9 cellular contexts compared by ENCODE assay signal in the genomic region with DNA sequence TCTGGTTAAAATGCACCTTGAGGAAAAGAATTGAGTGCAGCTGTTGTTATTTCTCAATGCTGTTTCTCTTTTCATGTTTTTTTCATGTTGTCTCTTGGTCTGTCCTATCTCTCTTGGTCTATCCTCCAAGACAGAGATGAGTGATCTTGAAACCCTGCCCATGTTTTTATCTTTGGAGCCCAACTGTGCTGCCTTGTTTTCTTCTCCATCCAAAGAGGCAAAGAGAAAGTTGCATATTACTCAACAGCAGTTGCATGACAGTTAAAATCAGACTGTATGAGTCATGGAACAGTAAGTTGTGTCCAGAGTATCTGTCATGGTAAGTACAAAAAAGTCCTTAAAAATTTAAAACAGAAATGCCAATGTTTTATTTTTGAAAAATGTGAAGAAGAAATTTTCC. TPM values are rescaled to one million over a fixed set of nuclear protein-coding genes. Genes with fewer than 3 reads are reported as not detected.
DNase-seq lines count a peak whose midpoint lies in the region; ATAC-seq, FAIRE-seq and TF ChIP-seq lines count a peak whose summit lies in the region.
"Had no signal": no experiment of that assay in that cellular context is flagged by ENCODE, and none has a peak within 500 bp of the region (broad histone marks: within the 10 kb centered on the region; RNA-seq: fewer than 3 reads in every experiment).

No MANE protein-coding gene starts in this region.

- H3K4me3 ChIP-seq in fibroblast of villous mesenchyme (ENCODE audit: low read depth, low read length) = no peak overlapping the region

- TF ChIP-seq CTCF in fibroblast of villous mesenchyme (IDR thresholded peaks at IDR 0.05; ENCODE audit: insufficient read depth, low read depth, low read length) = no peak

- no peak for FAIRE-seq in GM19239 (lab: Jason Lieb, UNC)

- DNase-seq in CD1c-positive myeloid dendritic cell (ENCODE audit: extremely low spot score) = peak; percentile 12
- DNase-seq in NCI-H226 = peak; percentile 26
- peak; percentile 80 for DNase-seq in fibroblast of villous mesenchyme (ENCODE audit: low read depth)
- no peak for DNase-seq in GM19239 (ENCODE audit: insufficient read length, low spot score)
- no peak for DNase-seq in NCI-H2196 treated with DMSO at 0.1 percent for 48 hours (lab: John Stamatoyannopoulos, UW; ENCODE audit: unreplicated experiment)
- DNase-seq in NCI-H1048 (lab: John Stamatoyannopoulos, UW) = no peak
- DNase-seq: naive thymus-derived CD4-positive, alpha-beta T cell had no signal

- ATAC-seq in GM21529 (IDR thresholded peaks at IDR 0.05; ENCODE audit: unreplicated experiment) = peak; percentile 66
- no peak for ATAC-seq in GM19452 (IDR thresholded peaks at IDR 0.05; ENCODE audit: unreplicated experiment)
- ATAC-seq: naive thymus-derived CD4-positive, alpha-beta T cell had no signal

RNA-seq across cellular contexts. Expression of gene BCAS1, which starts 26.2 kb away (rescaled TPM):
- under 0.01 TPM in 2 replicates for total RNA-seq in fibroblast of villous mesenchyme

Comparison
In these comparisons a context has a peak if more than half of its experiments do, and no peak if none do; other contexts are left out.
1. DNase-seq: peak in CD1c-positive myeloid dendritic cell (single experiment), NCI-H226 (single experiment) and fibroblast of villous mesenchyme (single experiment); none in GM19239 (single experiment), NCI-H2196 treated with DMSO at 0.1 percent for 48 hours (single experiment) and NCI-H1048 (single experiment).